In genomic region chr9:112012026-112012902, GRCh38 we compare ENCODE assay signal across 9 cellular contexts.
A peak's percentile ranks its signal among the peaks of the same experiment; 100 is the strongest.
DNase-seq lines count a peak whose midpoint lies in the region; ATAC-seq and TF ChIP-seq lines count a peak whose summit lies in the region.
"Had no signal": no experiment of that assay in that cellular context is flagged by ENCODE, and none has a peak within 500 bp of the region (broad histone marks: within the 10 kb centered on the region; RNA-seq: fewer than 3 reads in every experiment).

No MANE protein-coding gene starts in this region.

- no peaks in the 10 kb centered on the region for H3K9me3 Mint-ChIP-seq in CD4-positive, alpha-beta T cell

- no peak overlapping the region for H3K27ac Mint-ChIP-seq in CD4-positive, alpha-beta T cell

- intact Hi-C loops in CD4-positive, alpha-beta T cell (cut with DNase I, micrococcal nuclease), result loop anchor here in 1 of 2 experiments (10.0 kb wide), 1 partner anchor 63 kb away; no protein-coding TSS in a partner anchor

- no peak for TF ChIP-seq POLR2A in gastroesophageal sphincter (IDR thresholded peaks at IDR 0.05)

- TF ChIP-seq CTCF in HL-60 (IDR thresholded peaks at IDR 0.05; ENCODE audit: insufficient read depth, low read length) (no peak), gastroesophageal sphincter (IDR thresholded peaks at IDR 0.05) (no peak)
- TF ChIP-seq CTCF in CD4-positive, alpha-beta T cell (IDR thresholded peaks at IDR 0.05), result no peak

- H3K27ac ChIP-seq in HL-60 (replicated peaks) (peak overlapping the region; percentile 50), gastroesophageal sphincter (peak overlapping the region; percentile 77 to 90 (median 84)), rectal smooth muscle tissue (ENCODE audit: low read depth, low read length) (peak overlapping the region; percentile 89)
- H3K27ac ChIP-seq in CD4-positive, alpha-beta T cell (ENCODE audit: low read depth, low read length), result no peak overlapping the region
- H3K27ac ChIP-seq: cardiac muscle cell had no signal

- H3K27me3 ChIP-seq in HL-60 (ENCODE audit: insufficient read depth, poor library complexity, severe bottlenecking) (no peaks in the 10 kb centered on the region), gastroesophageal sphincter (no peaks in the 10 kb centered on the region), rectal smooth muscle tissue (ENCODE audit: control insufficient read depth, insufficient read depth, low read length) (no peaks in the 10 kb centered on the region)
- H3K27me3 ChIP-seq in CD4-positive, alpha-beta T cell (ENCODE audit: control insufficient read depth, insufficient read depth, low read length), result no peaks in the 10 kb centered on the region
- H3K27me3 ChIP-seq: cardiac muscle cell had no signal

- no peak for TF ChIP-seq EP300 in gastroesophageal sphincter (IDR thresholded peaks at IDR 0.05)

- peaks cover 11 to 29% (median 17%) of the 10 kb centered on the region in 3 donors for H3K4me1 ChIP-seq in gastroesophageal sphincter
- H3K4me1 ChIP-seq in rectal smooth muscle tissue (ENCODE audit: control insufficient read depth, insufficient read depth, low read length), result peaks cover 15% of the 10 kb centered on the region

- H3K27me3 Mint-ChIP-seq in CD4-positive, alpha-beta T cell, result no peaks in the 10 kb centered on the region

- H3K4me3 Mint-ChIP-seq in CD4-positive, alpha-beta T cell, result no peak overlapping the region

- 0 to 4% methylated on average over 2 to 3 of the region's 4 CpGs for WGBS in gastroesophageal sphincter (ENCODE audit: low coverage in 1 of 2), 2 donors

- peak; percentile 55 to 83 for DNase-seq in HL-60 (ENCODE audit: low read depth in 1 of 2, low spot score in 1 of 2)
- DNase-seq in UCSD-AML1 (lab: John Stamatoyannopoulos, UW; ENCODE audit: unreplicated experiment), result peak; percentile 47
- no peak for DNase-seq in CD4-positive, alpha-beta T cell
- no peak for DNase-seq in NCI-H345 treated with DMSO at 0.1 percent for 48 hours (lab: John Stamatoyannopoulos, UW; ENCODE audit: unreplicated experiment)

- H3K4me3 ChIP-seq in GM08714 (ENCODE audit: low read length) (peak overlapping the region; percentile 33; the same call in 1 of the 2 replicates), HL-60 (replicated peaks; ENCODE audit: insufficient read depth, low read length) (no peak overlapping the region), gastroesophageal sphincter (no peak overlapping the region), rectal smooth muscle tissue (ENCODE audit: low read length) (peak overlapping the region; percentile 18)
- H3K4me3 ChIP-seq: cardiac muscle cell had no signal

- no peaks in the 10 kb centered on the region for H3K36me3 Mint-ChIP-seq in CD4-positive, alpha-beta T cell (ENCODE audit: low read depth)

- POLR2A ChIA-PET in CD4-positive, alpha-beta T cell (lab: Charles Lee), result interaction anchor here (1.0 to 1.1 kb wide), 2 partner anchors 10 kb away, joined by 3 to 6 read pairs; no protein-coding TSS in a partner anchor

- H3K9ac ChIP-seq in rectal smooth muscle tissue (ENCODE audit: low read length), result peak overlapping the region; percentile 21

- CTCF ChIA-PET in CD4-positive, alpha-beta T cell (lab: Charles Lee), result no interaction called here

- ATAC-seq in GM21390 (IDR thresholded peaks at IDR 0.05; ENCODE audit: unreplicated experiment), result peak; percentile 83
- ATAC-seq in gastroesophageal sphincter, result peak; percentile 92
- no peak for ATAC-seq in CD4-positive, alpha-beta T cell (ENCODE audit: poor library complexity)

- H3K36me3 ChIP-seq in gastroesophageal sphincter, result no peaks in the 10 kb centered on the region
- no peaks in the 10 kb centered on the region for H3K36me3 ChIP-seq in rectal smooth muscle tissue (ENCODE audit: control insufficient read depth, insufficient read depth, low read length)
- H3K36me3 ChIP-seq: cardiac muscle cell had no signal

- no peaks in the 10 kb centered on the region for H3K9me3 ChIP-seq in gastroesophageal sphincter
- H3K9me3 ChIP-seq in CD4-positive, alpha-beta T cell (ENCODE audit: control insufficient read depth, low read length), result no peaks in the 10 kb centered on the region

- peaks cover 17% of the 10 kb centered on the region for H3K4me1 Mint-ChIP-seq in CD4-positive, alpha-beta T cell (ENCODE audit: low read depth)

Comparison
In these comparisons a context has a peak if more than half of its experiments do, and no peak if none do; other contexts are left out.
1. H3K4me3 ChIP-seq: peak in GM08714 (single experiment) and rectal smooth muscle tissue (single experiment); none in HL-60 (single experiment) and gastroesophageal sphincter (0 of 2).
2. DNase-seq: peak in HL-60 (2 of 2) and UCSD-AML1 (single experiment); none in CD4-positive, alpha-beta T cell (0 of 10) and NCI-H345 treated with DMSO at 0.1 percent for 48 hours (single experiment).